8 cellular contexts compared by ENCODE assay signal in the genomic region with DNA sequence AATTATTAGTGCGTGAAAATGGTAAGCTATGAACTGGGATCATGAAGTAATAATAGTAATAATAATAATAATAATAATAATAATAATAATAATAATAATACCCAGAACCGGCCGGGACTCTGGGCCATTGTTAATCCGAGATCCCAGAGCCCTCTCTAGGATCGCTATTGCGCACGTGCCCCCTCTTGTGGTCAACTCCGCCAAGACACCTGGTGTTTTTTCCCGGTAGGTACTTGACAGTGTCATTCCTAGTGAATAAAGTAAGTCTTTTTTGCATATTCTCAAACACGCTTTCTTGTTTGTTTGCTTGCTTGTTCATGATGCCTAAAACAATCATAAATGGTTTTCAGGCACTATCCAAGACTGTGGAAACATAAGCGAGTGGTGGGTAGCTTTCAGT.
DNase-seq lines count a peak whose midpoint lies in the region; ATAC-seq and TF ChIP-seq lines count a peak whose summit lies in the region.
"Not testable (repeated sequence)": the region's sequence is repeated elsewhere in the genome, so short reads cannot be mapped to it uniquely, and the experiment has no call there.

No MANE protein-coding gene starts in this region.

- H3K4me1 Mint-ChIP-seq in endodermal cell = not testable (repeated sequence)

- not testable (repeated sequence) for H3K27ac Mint-ChIP-seq in endodermal cell

- not testable (repeated sequence) for H3K4me3 ChIP-seq in NT2/D1 (ENCODE audit: insufficient read length, low read depth); endodermal cell (ENCODE audit: low read length); liver (ENCODE audit: low read depth in 1 of 3, low read length in 3 of 3)

- H3K27me3 Mint-ChIP-seq in endodermal cell (ENCODE audit: insufficient read depth) = not testable (repeated sequence)

- peak; percentile 77 for ATAC-seq in GM18909 (IDR thresholded peaks at IDR 0.05; ENCODE audit: poor library complexity, unreplicated experiment)

- H3K9me3 Mint-ChIP-seq in endodermal cell = peaks cover 52% of the 10 kb centered on the region

- peak; percentile 31 for TF ChIP-seq CTCF in AG09319 (IDR thresholded peaks at IDR 0.05; ENCODE audit: low read depth, low read length)
- peak; percentile 54 for TF ChIP-seq CTCF in endodermal cell (conservative IDR thresholded peaks at IDR 0.05)
- TF ChIP-seq CTCF in liver (IDR thresholded peaks at IDR 0.05; ENCODE audit: low read depth, low read length, missing input control) = peak; percentile 23

- TF ChIP-seq RAD21 in liver (IDR thresholded peaks at IDR 0.05) = not testable (repeated sequence)

- not testable (repeated sequence) for H3K9ac ChIP-seq in NT2/D1 (ENCODE audit: insufficient read length, low read depth); endodermal cell (ENCODE audit: extremely low read depth, low read length, poor library complexity, severe bottlenecking); liver (ENCODE audit: low read depth in 1 of 2, low read length in 2 of 2)

- not testable (repeated sequence) for DNase-seq in AG09319 (ENCODE audit: extremely low read depth, low read depth)
- DNase-seq in HT-29 (ENCODE audit: low spot score) = peak; percentile 61
- DNase-seq in NT2/D1 (ENCODE audit: low read depth, low spot score) = peak; percentile 13
- peak; percentile 60 for DNase-seq in activated CD8-positive, alpha-beta memory T cell treated with anti-CD3 and anti-CD28 coated beads for 24 hours
- peak; percentile 60 for DNase-seq in endodermal cell
- DNase-seq in stimulated activated CD4-positive, alpha-beta T cell treated with anti-CD3 and anti-CD28 coated beads, Interleukin-2, amount 100 ng/mL, for 24 hours = peak; percentile 20 to 65

- not testable (repeated sequence) for H3K36me3 Mint-ChIP-seq in endodermal cell (ENCODE audit: low read depth)

- H3K27me3 ChIP-seq in NT2/D1 (ENCODE audit: insufficient read depth, insufficient read length); endodermal cell (ENCODE audit: control insufficient read depth, insufficient read depth, low read length, poor library complexity, severe bottlenecking); liver (ENCODE audit: control insufficient read depth in 4 of 4, insufficient read depth in 4 of 4, low read length in 3 of 4): not testable (repeated sequence)

- H3K36me3 ChIP-seq in NT2/D1 (ENCODE audit: insufficient read depth, insufficient read length, low read length); endodermal cell (ENCODE audit: control insufficient read depth, insufficient read depth, low read length); liver (ENCODE audit: control insufficient read depth in 4 of 4, insufficient read depth in 3 of 4, low read depth in 1 of 4, low read length in 3 of 4): not testable (repeated sequence)

- not testable (repeated sequence) for H3K4me1 ChIP-seq in NT2/D1 (ENCODE audit: insufficient read depth, insufficient read length); endodermal cell (ENCODE audit: control insufficient read depth, insufficient read depth, low read length); liver (ENCODE audit: control insufficient read depth in 4 of 4, insufficient read depth in 4 of 4, low read length in 3 of 4)

- H3K9me3 ChIP-seq in NT2/D1 (ENCODE audit: insufficient read depth, low read length); endodermal cell (ENCODE audit: control insufficient read depth, low read length); liver (ENCODE audit: control insufficient read depth in 4 of 4, low read length in 3 of 4): not testable (repeated sequence)

- not testable (repeated sequence) for H3K4me3 Mint-ChIP-seq in endodermal cell

- 33 to 58% methylated on average over 2 to 9 of the region's 11 CpGs for WGBS in endodermal cell (ENCODE audit: insufficient coverage in 1 of 2, insufficient read length in 1 of 2), 2 experiments
- WGBS in liver = 27% methylated on average over 11 of the region's 11 CpGs

- not testable (repeated sequence) for H3K27ac ChIP-seq in endodermal cell (ENCODE audit: low read depth, low read length); liver (ENCODE audit: low read depth in 1 of 2, low read length in 2 of 2)
